21 cellular contexts compared by ENCODE assay signal in genomic region chr5:23446436-23446835, GRCh38.
A peak's percentile ranks its signal among the peaks of the same experiment; 100 is the strongest.
DNase-seq lines count a peak whose midpoint lies in the region; ATAC-seq and TF ChIP-seq lines count a peak whose summit lies in the region.
"Had no signal": no experiment of that assay in that cellular context is flagged by ENCODE, and none has a peak within 500 bp of the region (broad histone marks: within the 10 kb centered on the region; RNA-seq: fewer than 3 reads in every experiment).

No MANE protein-coding gene starts in this region.

- no peak overlapping the region for H3K4me3 ChIP-seq in epithelial cell of proximal tubule (ENCODE audit: low read depth, low read length)
- H3K4me3 ChIP-seq: body of pancreas, left lung, Peyer's patch, thyroid gland had no signal

- DNase-seq in Right ventricle myocardium superior (no peak), cardiac septum (ENCODE audit: low spot score) (no peak), epithelial cell of proximal tubule (ENCODE audit: low read depth) (peak; percentile 67), left lobe of liver (ENCODE audit: low spot score) (no peak), COLO668 (lab: John Stamatoyannopoulos, UW; ENCODE audit: unreplicated experiment) (no peak), RPMI8226 (no peak)
- DNase-seq: activated naive CD4-positive, alpha-beta T cell treated with Interleukin-2 at 50 U/mL for 16 hours; activated T-cell treated with anti-CD3 and anti-CD28 coated beads for 4 hours; body of pancreas; CD4-positive, CD25-positive, alpha-beta regulatory T cell; DMS79; Kasumi-1; left lung; NCI-H1417; NCI-H748 treated with DMSO at 0.1 percent for 48 hours; Peyer's patch; stimulated activated CD4-positive, alpha-beta T cell treated with anti-CD3 and anti-CD28 coated beads, Interleukin-12 subunit alpha, Interleukin-12 subunit beta, amount 100 ng/mL, for 4 hours had no signal

- TF ChIP-seq CTCF in epithelial cell of proximal tubule (conservative IDR thresholded peaks at IDR 0.05; ENCODE audit: low read depth, low read length), result no peak

- peak; percentile 71 for ATAC-seq in Right ventricle myocardium superior (ENCODE audit: poor library complexity)
- peak; percentile 19 for ATAC-seq in left lobe of liver
- ATAC-seq in GM21367 (IDR thresholded peaks at IDR 0.05; ENCODE audit: unreplicated experiment), result no peak
- no peak for ATAC-seq in GM19324 (IDR thresholded peaks at IDR 0.05; ENCODE audit: low FRiP score, unreplicated experiment)
- ATAC-seq: body of pancreas, HCT116, left lung had no signal

- intact Hi-C loops in Right ventricle myocardium superior (cut with DNase I), result no loop called here
- intact Hi-C loops in cardiac septum (cut with DNase I), result no loop called here

Comparison
In these comparisons a context has a peak if more than half of its experiments do, and no peak if none do; other contexts are left out.
1. ATAC-seq: peak in Right ventricle myocardium superior (single experiment) and left lobe of liver (single experiment); none in GM21367 (single experiment) and GM19324 (single experiment).